In the genomic region with DNA sequence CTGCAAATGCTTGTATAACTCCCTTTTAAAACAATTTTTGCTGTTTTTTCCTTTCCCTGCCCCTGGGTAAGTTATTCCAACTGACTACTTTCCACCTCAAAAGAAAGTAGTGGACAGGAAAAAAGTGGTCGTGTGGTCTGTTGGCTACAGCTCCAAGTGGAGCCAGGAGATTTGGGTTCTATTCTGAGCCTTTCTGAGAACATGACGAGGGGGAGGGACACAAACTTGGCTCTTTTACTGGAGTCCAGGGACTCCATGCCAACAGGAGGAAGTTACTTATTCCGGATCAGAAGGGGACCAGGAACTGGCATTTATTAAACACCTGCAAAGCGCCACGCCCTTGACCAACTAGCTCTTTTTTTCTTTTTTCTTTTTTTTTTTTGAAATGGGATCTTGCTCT, we compare ENCODE assay signal across 18 cellular contexts.
DNase-seq lines count a peak whose midpoint lies in the region; ATAC-seq and TF ChIP-seq lines count a peak whose summit lies in the region.
"Had no signal": no experiment of that assay in that cellular context is flagged by ENCODE, and none has a peak within 500 bp of the region (broad histone marks: within the 10 kb centered on the region; RNA-seq: fewer than 3 reads in every experiment).

No MANE protein-coding gene starts in this region.

- 60 to 68% methylated on average over 5 of the region's 5 CpGs for WGBS in sigmoid colon, 2 donors
- WGBS in upper lobe of left lung, 2 donors: 62 to 63% methylated on average over 5 of the region's 5 CpGs

- ATAC-seq in upper lobe of left lung (ENCODE audit: low FRiP score in 2 of 2) (no peak), HG03045 (IDR thresholded peaks at IDR 0.05; ENCODE audit: unreplicated experiment) (no peak)
- ATAC-seq: stimulated activated memory B cell treated with anti-CD40 and anti-IgM and Interleukin-4, amounts not matched to agents 10 μg/mL and 1 μg/mL and 100 μg/mL, for 72 hours had no signal

- DNase-seq in coronary artery (ENCODE audit: low spot score) (no peak), sigmoid colon (no peak), upper lobe of left lung (no peak), ureter (ENCODE audit: low spot score) (no peak), GM13977 (ENCODE audit: low spot score) (no peak)
- DNase-seq: activated naive CD4-positive, alpha-beta T cell treated with anti-CD3 and anti-CD28 coated beads for 36 hours; activated T-cell treated with anti-CD3 and anti-CD28 coated beads for 4 hours; AML-193; COR-L47; Karpas-422; NCI-H1436 treated with DMSO at 0.1 percent for 48 hours; stimulated activated CD4-positive, alpha-beta T cell treated with anti-CD3 and anti-CD28 coated beads, Interleukin-12 subunit alpha, Interleukin-12 subunit beta, amount 100 ng/mL, for 4 hours; SW 1271 had no signal

- H3K9me3 ChIP-seq in sigmoid colon (no peaks in the 10 kb centered on the region), upper lobe of left lung (no peaks in the 10 kb centered on the region)

- peaks cover 0 to 25% (median 17%) of the 10 kb centered on the region in 4 donors for H3K4me1 ChIP-seq in sigmoid colon
- peaks cover 0 to 4% (median 0%) of the 10 kb centered on the region in 4 donors for H3K4me1 ChIP-seq in upper lobe of left lung

- TF ChIP-seq POLR2A in sigmoid colon (IDR thresholded peaks at IDR 0.05): no peak
- TF ChIP-seq POLR2A in upper lobe of left lung (IDR thresholded peaks at IDR 0.05): no peak

- no peak for TF ChIP-seq EP300 in sigmoid colon (IDR thresholded peaks at IDR 0.05)
- no peak for TF ChIP-seq EP300 in upper lobe of left lung (IDR thresholded peaks at IDR 0.05)

- in situ Hi-C loops in GM13977 (cut with MboI; ENCODE audit: low pct_unique_long_range_greater_than_20kb, low sequenced_read_pairs, unreplicated experiment): no loop called here

- H3K36me3 ChIP-seq in sigmoid colon (no peaks in the 10 kb centered on the region), upper lobe of left lung (no peaks in the 10 kb centered on the region)
- H3K36me3 ChIP-seq: brain microvascular endothelial cell had no signal

- no peaks in the 10 kb centered on the region for H3K27me3 ChIP-seq in layer of hippocampus (ENCODE audit: control insufficient read depth, insufficient read depth, low read length)
- H3K27me3 ChIP-seq in sigmoid colon: no peaks in the 10 kb centered on the region
- no peaks in the 10 kb centered on the region for H3K27me3 ChIP-seq in upper lobe of left lung
- H3K27me3 ChIP-seq: brain microvascular endothelial cell, hepatocyte had no signal

- H3K27ac ChIP-seq in coronary artery (peak overlapping the region; percentile 73 to 79), layer of hippocampus (ENCODE audit: low read depth, low read length) (peak overlapping the region; percentile 71), sigmoid colon (peak overlapping the region; percentile 77 to 88 (median 82)), upper lobe of left lung (peak overlapping the region; percentile 36 to 78 (median 61))
- H3K27ac ChIP-seq: brain microvascular endothelial cell had no signal

- TF ChIP-seq CTCF in coronary artery (IDR thresholded peaks at IDR 0.05) (no peak), sigmoid colon (IDR thresholded peaks at IDR 0.05) (no peak), upper lobe of left lung (IDR thresholded peaks at IDR 0.05) (no peak), GM13977 (IDR thresholded peaks at IDR 0.05; ENCODE audit: extremely low read depth, insufficient read depth, missing control alignments) (no peak)

- H3K4me3 ChIP-seq in coronary artery (peak overlapping the region; percentile 39), sigmoid colon (no peak overlapping the region), upper lobe of left lung (no peak overlapping the region)
- H3K4me3 ChIP-seq: hepatocyte had no signal

- intact Hi-C loops in sigmoid colon (cut with DNase I): no loop called here
